1 cellular context compared by ENCODE assay signal in genomic region chr12:110468212-110469048, GRCh38.
TF ChIP-seq lines count a peak whose summit lies in the region.

FAM216A (plus strand) TSS chr12:110468845; CDS start chr12:110468876, 31 bp downstream.
GPN3 (minus strand) TSS chr12:110468257; CDS start chr12:110468203, 54 bp downstream.

TF ChIP-seq in HepG2, 621 proteins besides CTCF, POLR2A, EP300 and RAD21 (continued from another document and continues in another):
- no peak for TF ChIP-seq ZNF512 (CRISPR knock-in tag; IDR thresholded peaks at IDR 0.05)
- TF ChIP-seq ZNF343 (CRISPR knock-in tag; IDR thresholded peaks at IDR 0.05): 0 out of 2 replicates have a peak, but pooled peaks have one; percentile 41
- peak; percentile 77 for TF ChIP-seq KMT2A (CRISPR knock-in tag; IDR thresholded peaks at IDR 0.05)
- peak; percentile 73 for TF ChIP-seq PHF20 (CRISPR knock-in tag; IDR thresholded peaks at IDR 0.05)
- peak; percentile 26 for TF ChIP-seq AHR (CRISPR knock-in tag; IDR thresholded peaks at IDR 0.05)
- 0 out of 2 replicates have a peak, but pooled peaks have one; percentile 42 for TF ChIP-seq ZNF468 (CRISPR knock-in tag; IDR thresholded peaks at IDR 0.05)
- TF ChIP-seq HNRNPK (IDR thresholded peaks at IDR 0.05; ENCODE audit: low read depth, low read length, poor library complexity, severe bottlenecking): peak; percentile 59
- TF ChIP-seq MTF2 (CRISPR knock-in tag; IDR thresholded peaks at IDR 0.05; ENCODE audit: borderline replicate concordance): peak; percentile 88; the same call in 1 of the 2 replicates
- TF ChIP-seq ISX (CRISPR knock-in tag; conservative IDR thresholded peaks at IDR 0.05): 0 out of 2 replicates have a peak, but pooled peaks have one; percentile 23
- no peak for TF ChIP-seq ZNF407 (CRISPR knock-in tag; IDR thresholded peaks at IDR 0.05; ENCODE audit: not compliant biosample characterization)
- peak; percentile 87 for TF ChIP-seq ATF1 (CRISPR knock-in tag; IDR thresholded peaks at IDR 0.05)
- no peak; the same call in 1 of the 2 replicates for TF ChIP-seq ATF3 (CRISPR knock-in tag; IDR thresholded peaks at IDR 0.05)
- peak; percentile 26; the same call in 1 of the 2 replicates for TF ChIP-seq NCOR1 (IDR thresholded peaks at IDR 0.05; ENCODE audit: borderline replicate concordance, low read length)
- TF ChIP-seq ZNF737 (CRISPR knock-in tag; IDR thresholded peaks at IDR 0.05; ENCODE audit: borderline replicate concordance): no peak
- peak; percentile 43; the same call in 1 of the 2 replicates for TF ChIP-seq ZSCAN9 (CRISPR knock-in tag; IDR thresholded peaks at IDR 0.05; ENCODE audit: borderline replicate concordance)
- TF ChIP-seq MAZ (IDR thresholded peaks at IDR 0.05; ENCODE audit: borderline replicate concordance, low read depth, low read length): peak; percentile 88
- TF ChIP-seq MAZ (CRISPR knock-in tag; IDR thresholded peaks at IDR 0.05; ENCODE audit: low read depth): peak; percentile 89
- 0 out of 2 replicates have a peak, but pooled peaks have one; percentile 32 for TF ChIP-seq ZSCAN25 (CRISPR knock-in tag; IDR thresholded peaks at IDR 0.05)
- no peak; the same call in 1 of the 2 replicates for TF ChIP-seq NFRKB (IDR thresholded peaks at IDR 0.05)
- peak; percentile 62 for TF ChIP-seq CCDC6 (CRISPR knock-in tag; IDR thresholded peaks at IDR 0.05)
- TF ChIP-seq UBTF (CRISPR knock-in tag; IDR thresholded peaks at IDR 0.05): no peak; the same call in 1 of the 2 replicates
- peak; percentile 73; the same call in 1 of the 2 replicates for TF ChIP-seq ZNF670 (CRISPR knock-in tag; IDR thresholded peaks at IDR 0.05; ENCODE audit: borderline replicate concordance)
- TF ChIP-seq HMGA1 (CRISPR knock-in tag; conservative IDR thresholded peaks at IDR 0.05): no peak
- TF ChIP-seq ZNF281 (CRISPR knock-in tag; IDR thresholded peaks at IDR 0.05; ENCODE audit: borderline replicate concordance): peak; percentile 98
- peak; percentile 34; the same call in 1 of the 2 replicates for TF ChIP-seq KDM5B (CRISPR knock-in tag; IDR thresholded peaks at IDR 0.05; ENCODE audit: borderline replicate concordance)
- TF ChIP-seq TEF (CRISPR knock-in tag; IDR thresholded peaks at IDR 0.05): 0 out of 2 replicates have a peak, but pooled peaks have one; percentile 63
- peak; percentile 84 for TF ChIP-seq SP5 (CRISPR knock-in tag; IDR thresholded peaks at IDR 0.05; ENCODE audit: borderline replicate concordance, low read depth)
- TF ChIP-seq ZNF614 (CRISPR knock-in tag; IDR thresholded peaks at IDR 0.05; ENCODE audit: borderline replicate concordance): 0 out of 2 replicates have a peak, but pooled peaks have one; percentile 33
- no peak; the same call in 1 of the 2 replicates for TF ChIP-seq ZNF792 (CRISPR knock-in tag; IDR thresholded peaks at IDR 0.05)
- no peak for TF ChIP-seq ZNF75D (CRISPR knock-in tag; IDR thresholded peaks at IDR 0.05; ENCODE audit: borderline replicate concordance)
- peak; percentile 80; the same call in 1 of the 2 replicates for TF ChIP-seq RFXANK (CRISPR knock-in tag; IDR thresholded peaks at IDR 0.05)
- no peak for TF ChIP-seq SMAD1 (CRISPR knock-in tag; IDR thresholded peaks at IDR 0.05; ENCODE audit: borderline replicate concordance, low read depth)
- peak; percentile 59; the same call in 1 of the 2 replicates for TF ChIP-seq REXO4 (CRISPR knock-in tag; IDR thresholded peaks at IDR 0.05; ENCODE audit: borderline replicate concordance)
- peak; percentile 50; the same call in 1 of the 2 replicates for TF ChIP-seq MTF1 (CRISPR knock-in tag; IDR thresholded peaks at IDR 0.05)
- no peak for TF ChIP-seq PCBP2 (optimal IDR thresholded peaks at IDR 0.05; ENCODE audit: low read depth, low read length, poor library complexity, severe bottlenecking)
- TF ChIP-seq ZNF253 (CRISPR knock-in tag; IDR thresholded peaks at IDR 0.05; ENCODE audit: borderline replicate concordance): peak; percentile 56; the same call in 1 of the 2 replicates
- TF ChIP-seq ZBTB49 (CRISPR knock-in tag; IDR thresholded peaks at IDR 0.05; ENCODE audit: borderline replicate concordance): no peak
- TF ChIP-seq MYPOP (CRISPR knock-in tag; IDR thresholded peaks at IDR 0.05): peak; percentile 85; the same call in 1 of the 2 replicates
- no peak; the same call in 1 of the 2 replicates for TF ChIP-seq KLF6 (CRISPR knock-in tag; IDR thresholded peaks at IDR 0.05)
